In genomic region chr11:13127161-13127560, GRCh38 we compare ENCODE assay signal across 17 cellular contexts.
"Had no signal": no experiment of that assay in that cellular context is flagged by ENCODE, and none has a peak within 500 bp of the region (broad histone marks: within the 10 kb centered on the region; RNA-seq: fewer than 3 reads in every experiment).

No MANE protein-coding gene starts in this region.

- ATAC-seq: activated CD8-positive, alpha-beta T cell treated with anti-CD3 and anti-CD28 coated beads for 36 hours; heart left ventricle; stimulated activated naive B cell treated with anti-CD40 and anti-IgM and Interleukin-4, amounts not matched to agents 10 μg/mL and 1 μg/mL and 100 μg/mL, for 72 hours had no signal

- H3K4me3 Mint-ChIP-seq: activated B cell treated with CpG ODN at 0.5 μM for 24 hours; activated CD8-positive, alpha-beta T cell treated with anti-CD3 and anti-CD28 coated beads for 36 hours; activated naive CD8-positive, alpha-beta T cell treated with anti-CD3 and anti-CD28 coated beads, Interleukin-2, amount 10 ng/mL, durations not matched to agents 7 days and 5 days; stimulated activated naive B cell treated with anti-CD40 and anti-IgM and Interleukin-4, amounts not matched to agents 10 μg/mL and 1 μg/mL and 100 μg/mL, for 72 hours; T-helper 1 cell treated with Interleukin-12 subunit alpha and Interleukin-12 subunit beta and Interleukin-4 antibody, amounts not matched to agents 30 μg/mL and 1 μg/mL, for 36 hours had no signal

- H3K4me1 ChIP-seq: heart left ventricle, tibial artery, vagina had no signal

- H3K36me3 Mint-ChIP-seq: stimulated activated naive B cell treated with anti-CD40 and anti-IgM and Interleukin-4, amounts not matched to agents 10 μg/mL and 1 μg/mL and 100 μg/mL, for 72 hours had no signal

- H3K9me3 Mint-ChIP-seq: T-helper 1 cell treated with Interleukin-12 subunit alpha and Interleukin-12 subunit beta and Interleukin-4 antibody, amounts not matched to agents 30 μg/mL and 1 μg/mL, for 36 hours had no signal

- H3K4me1 Mint-ChIP-seq: activated B cell treated with CpG ODN at 0.5 μM for 24 hours; activated naive CD8-positive, alpha-beta T cell treated with anti-CD3 and anti-CD28 coated beads, Interleukin-2, amount 10 ng/mL, durations not matched to agents 7 days and 5 days; stimulated activated naive B cell treated with anti-CD40 and anti-IgM and Interleukin-4, amounts not matched to agents 10 μg/mL and 1 μg/mL and 100 μg/mL, for 72 hours had no signal

- H3K9me3 ChIP-seq: tibial artery, vagina had no signal

- H3K36me3 ChIP-seq: heart left ventricle, tibial artery, vagina had no signal

- H3K27ac Mint-ChIP-seq: activated B cell treated with CpG ODN at 0.5 μM for 24 hours; activated CD8-positive, alpha-beta T cell treated with anti-CD3 and anti-CD28 coated beads for 36 hours; activated naive CD8-positive, alpha-beta T cell treated with anti-CD3 and anti-CD28 coated beads, Interleukin-2, amount 10 ng/mL, durations not matched to agents 7 days and 5 days; stimulated activated naive B cell treated with anti-CD40 and anti-IgM and Interleukin-4, amounts not matched to agents 10 μg/mL and 1 μg/mL and 100 μg/mL, for 72 hours; T-helper 1 cell treated with Interleukin-12 subunit alpha and Interleukin-12 subunit beta and Interleukin-4 antibody, amounts not matched to agents 30 μg/mL and 1 μg/mL, for 36 hours had no signal

- H3K4me3 ChIP-seq: heart left ventricle, lung, tibial artery, vagina had no signal

- H3K27ac ChIP-seq: heart left ventricle, tibial artery, vagina had no signal

- DNase-seq: activated B cell treated with CpG ODN at 0.5 μM for 24 hours; activated CD4-positive, alpha-beta T cell treated with anti-CD3 and anti-CD28 coated beads for 48 hours; activated CD8-positive, alpha-beta memory T cell treated with anti-CD3 and anti-CD28 coated beads, Interleukin-2, amount 50 U/mL, for 48 hours; activated CD8-positive, alpha-beta T cell treated with anti-CD3 and anti-CD28 coated beads for 36 hours; activated naive CD8-positive, alpha-beta T cell treated with anti-CD3 and anti-CD28 coated beads, Interleukin-2, amount 10 ng/mL, durations not matched to agents 7 days and 5 days; cerebellar nuclear complex; effector memory CD4-positive, alpha-beta T cell; heart left ventricle; midbrain; retina; stimulated activated CD4-positive, alpha-beta T cell treated with anti-CD3 and anti-CD28 coated beads, Interleukin-15, amount 100 ng/mL, for 24 hours; stimulated activated CD4-positive, alpha-beta T cell treated with anti-CD3 and anti-CD28 coated beads, Interleukin-4, amount 100 ng/mL, for 1 hour; stimulated activated naive B cell treated with anti-CD40 and anti-IgM and Interleukin-4, amounts not matched to agents 10 μg/mL and 1 μg/mL and 100 μg/mL, for 72 hours; tibial artery had no signal

- H3K27me3 ChIP-seq: tibial artery, vagina had no signal
